ENCODE assay signal across 10 cellular contexts in the genomic region with DNA sequence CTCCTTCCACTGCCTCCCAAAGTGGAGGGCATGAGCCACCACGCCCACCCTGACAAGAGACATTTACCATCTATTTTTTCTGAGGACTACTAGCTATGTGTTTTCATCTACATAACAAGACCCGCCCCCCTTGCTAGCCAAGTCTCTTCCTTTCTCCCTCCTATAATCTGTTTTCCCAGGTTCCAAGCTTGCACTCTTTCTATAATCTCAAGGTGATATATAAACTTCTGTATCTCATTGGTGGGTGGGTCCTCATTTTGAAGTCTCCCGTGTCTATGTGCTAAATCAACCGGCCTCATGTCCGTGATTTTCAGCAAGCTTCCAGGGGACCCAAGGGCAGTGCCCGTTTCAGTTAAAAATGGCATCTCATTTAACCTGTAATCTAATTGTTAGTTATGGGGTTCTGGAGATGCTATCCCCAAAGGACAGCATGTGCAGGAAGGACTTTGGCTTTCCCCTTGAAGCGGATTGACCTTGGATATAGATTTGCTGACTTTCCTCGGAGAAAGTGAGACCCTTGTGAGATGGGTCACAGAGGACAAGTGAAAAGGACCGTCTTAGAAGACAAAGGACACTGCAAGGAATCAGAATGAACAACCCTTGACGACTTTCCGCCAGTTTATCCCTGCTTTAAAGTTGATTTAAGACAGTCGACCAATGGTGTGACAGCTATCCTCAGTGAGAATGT. TPM values are rescaled to one million over a fixed set of nuclear protein-coding genes. Genes with fewer than 3 reads are reported as not detected.
DNase-seq lines count a peak whose midpoint lies in the region; ATAC-seq, FAIRE-seq and TF ChIP-seq lines count a peak whose summit lies in the region.
"Had no signal": no experiment of that assay in that cellular context is flagged by ENCODE, and none has a peak within 500 bp of the region (broad histone marks: within the 10 kb centered on the region; RNA-seq: fewer than 3 reads in every experiment).

No MANE protein-coding gene starts in this region.

- ATAC-seq in HG02870 (IDR thresholded peaks at IDR 0.05; ENCODE audit: unreplicated experiment): no peak

- H3K4ac ChIP-seq in neuronal stem cell (ENCODE audit: low read length): no peak overlapping the region

- H2BK15ac ChIP-seq in neuronal stem cell (ENCODE audit: low read length): no peak overlapping the region

- H3K27me3 ChIP-seq in mammary epithelial cell (ENCODE audit: insufficient read depth, low read length) (no peaks in the 10 kb centered on the region), neuronal stem cell (ENCODE audit: control insufficient read depth in 3 of 3, insufficient read depth in 3 of 3, low read depth in 1 of 3, low read length in 3 of 3) (no peaks in the 10 kb centered on the region)

- H3K4me3 ChIP-seq in NB4 (ENCODE audit: low read depth, low read length) (peak overlapping the region; percentile 65), mammary epithelial cell (replicated peaks in 1 of 3; ENCODE audit: insufficient read depth in 1 of 3, low read depth in 2 of 3, low read length in 3 of 3) (peak overlapping the region; percentile 27 to 48 (median 46)), neuronal stem cell (ENCODE audit: low read length in 2 of 2) (peak overlapping the region; percentile 60 to 81)

- H3K18ac ChIP-seq in neuronal stem cell (ENCODE audit: low read length): no peak overlapping the region

- FAIRE-seq in GM12891 (lab: Jason Lieb, UNC): no peak

- H2BK12ac ChIP-seq in neuronal stem cell (ENCODE audit: low read length): no peak overlapping the region

- H2BK5ac ChIP-seq in neuronal stem cell (ENCODE audit: low read length): no peak overlapping the region

- H3K79me2 ChIP-seq in mammary epithelial cell (ENCODE audit: insufficient read depth, low read length): peaks cover 3% of the 10 kb centered on the region

- TF ChIP-seq CTCF in NB4 (IDR thresholded peaks at IDR 0.05; ENCODE audit: low read depth, low read length) (no peak), mammary epithelial cell (conservative IDR thresholded peaks at IDR 0.05 in 1 of 2, IDR thresholded peaks at IDR 0.05 in 1 of 2; ENCODE audit: extremely low read depth in 1 of 2, insufficient read depth in 1 of 2, low read depth in 1 of 2, low read length in 2 of 2) (no peak)

- H3K79me1 ChIP-seq in neuronal stem cell (ENCODE audit: low read depth, low read length): peaks cover 2% of the 10 kb centered on the region

- H3K36me3 ChIP-seq in mammary epithelial cell (ENCODE audit: insufficient read depth, low read length): no peaks in the 10 kb centered on the region
- H3K36me3 ChIP-seq in neuronal stem cell (replicated peaks in 1 of 2; ENCODE audit: control insufficient read depth in 2 of 2, insufficient read depth in 2 of 2, low read length in 2 of 2): no peaks in the 10 kb centered on the region

- no peak overlapping the region for H2AK5ac ChIP-seq in neuronal stem cell (ENCODE audit: low read depth, low read length)

- H3K23ac ChIP-seq in neuronal stem cell (ENCODE audit: low read depth, low read length, poor library complexity): peak overlapping the region; percentile 100

- no peak overlapping the region for H3K14ac ChIP-seq in neuronal stem cell (ENCODE audit: low read length)

- WGBS in mammary epithelial cell (ENCODE audit: low coverage, missing lambda C conversion rate): 25% methylated on average over 12 of the region's 12 CpGs
- whole genome bisulfite sequencing in neuronal stem cell (ENCODE audit: extremely low coverage in 2 of 2, insufficient read length in 2 of 2, insufficient replicate concordance in 1 of 2), 2 donors: no CpG with 5 or more reads among the region's 12 CpGs

- dilution Hi-C loops in mammary epithelial cell (cut with HindIII; ENCODE audit: low sequenced_read_pairs): loop anchor here (5.0 to 25.0 kb wide), 2 partner anchors 67 to 752 kb away; a partner anchor contains a TSS

- H3K9me3 ChIP-seq in mammary epithelial cell (replicated peaks; ENCODE audit: insufficient read depth, low read length): no peaks in the 10 kb centered on the region
- no peaks in the 10 kb centered on the region for H3K9me3 ChIP-seq in neuronal stem cell (replicated peaks in 1 of 2; ENCODE audit: control insufficient read depth in 2 of 2, insufficient read depth in 1 of 2, low read depth in 1 of 2, low read length in 2 of 2)

- no peak for DNase-seq in GM12891 (ENCODE audit: insufficient read length, low spot score)
- DNase-seq in NB4 (ENCODE audit: low read depth): peak; percentile 70
- DNase-seq in mammary epithelial cell: peak; percentile 8
- DNase-seq in neuronal stem cell (ENCODE audit: low spot score): no peak
- DNase-seq in activated gamma-delta T cell treated with Interleukin-2 at 50 U/mL for 16 hours: no peak
- DNase-seq in OCI-M2 (lab: John Stamatoyannopoulos, UW; ENCODE audit: unreplicated experiment): no peak
- no peak for DNase-seq in ureter (ENCODE audit: low spot score)

- in situ Hi-C loops in mammary epithelial cell (cut with MboI; ENCODE audit: low sequenced_read_pairs in 2 of 2): loop anchor here (5.0 to 25.0 kb wide), 4 partner anchors 72 to 727 kb away; a partner anchor contains a TSS

- H3K9ac ChIP-seq in mammary epithelial cell (ENCODE audit: insufficient read depth, low read length) (no peak overlapping the region), neuronal stem cell (ENCODE audit: low read depth, low read length, poor library complexity) (no peak overlapping the region)

- no peak overlapping the region for H4K8ac ChIP-seq in neuronal stem cell (ENCODE audit: low read depth, low read length)

- intact Hi-C loops in mammary epithelial cell (cut with micrococcal nuclease): loop anchor here (1.0 to 5.0 kb wide), 2 partner anchors 16 to 742 kb away; a partner anchor contains a TSS

- peak overlapping the region; percentile 65 for H2AFZ ChIP-seq in mammary epithelial cell (ENCODE audit: low read depth, low read length)
- peak overlapping the region; percentile 55 for H2AFZ ChIP-seq in neuronal stem cell (ENCODE audit: low read length)

- no peak overlapping the region for H4K91ac ChIP-seq in neuronal stem cell (ENCODE audit: low read depth, low read length, poor library complexity)

- H3K4me2 ChIP-seq in mammary epithelial cell (ENCODE audit: insufficient read depth, low read depth, low read length): peak overlapping the region; percentile 81
- peak overlapping the region; percentile 83 for H3K4me2 ChIP-seq in neuronal stem cell (ENCODE audit: insufficient read depth, low read length, poor library complexity, severe bottlenecking)

- H3K27ac ChIP-seq in mammary epithelial cell (ENCODE audit: insufficient read depth, low read depth, low read length): no peak overlapping the region
- H3K27ac ChIP-seq in neuronal stem cell (replicated peaks; ENCODE audit: low read length): peak overlapping the region; percentile 77

- H4K20me1 ChIP-seq in mammary epithelial cell (ENCODE audit: insufficient read depth, low read length): no peaks in the 10 kb centered on the region

- H3K4me1 ChIP-seq in mammary epithelial cell (ENCODE audit: insufficient read depth, low read length) (peaks cover 11% of the 10 kb centered on the region), neuronal stem cell (ENCODE audit: control insufficient read depth in 2 of 2, insufficient read depth in 1 of 2, low read depth in 1 of 2, low read length in 2 of 2) (peaks cover 4 to 6% of the 10 kb centered on the region in 2 donors)

- CTCF ChIA-PET in mammary epithelial cell (lab: Charles Lee; ENCODE audit: low non-redundant PET): no interaction called here

- no TSS peak for BruUV-seq in mammary epithelial cell (replicated peaks; lab: Mats Ljungman, UMichigan)

- no peak overlapping the region for H2BK120ac ChIP-seq in neuronal stem cell (ENCODE audit: low read depth, low read length)

- no peak for TF ChIP-seq POLR2A in GM12891 (IDR thresholded peaks at IDR 0.05; ENCODE audit: low read depth, low read length)
- TF ChIP-seq POLR2A in NB4 (IDR thresholded peaks at IDR 0.05; ENCODE audit: extremely low read depth, insufficient read length): no peak

TF ChIP-seq in GM12891, 5 proteins besides CTCF, POLR2A, EP300 and RAD21:
- TF ChIP-seq POU2F2 (IDR thresholded peaks at IDR 0.05; ENCODE audit: low read depth, low read length) (0 out of 2 replicates have a peak, but pooled peaks have one; percentile 16), TAF1 (IDR thresholded peaks at IDR 0.05; ENCODE audit: low read depth, low read length) (no peak)

RNA-seq across cellular contexts. Expression of a gene that starts 22.4 kb away (rescaled TPM):
- polyA plus RNA-seq in GM12891 (2012; ENCODE audit: low read depth, missing spikeins): not detected
- not detected for total RNA-seq in mammary epithelial cell
- not detected for polyA plus RNA-seq in mammary epithelial cell
- not detected for polyA minus RNA-seq in mammary epithelial cell
- polyA plus RNA-seq in neuronal stem cell (2013, experiment 1 of 2): not detected
- polyA plus RNA-seq in neuronal stem cell (2013, experiment 2 of 2): not detected
- not detected for total RNA-seq in ureter
- total RNA-seq: mononuclear cell, urinary bladder had no signal
- polyA plus RNA-seq: urinary bladder had no signal

Comparison
In these comparisons a context has a peak if more than half of its experiments do, and no peak if none do; other contexts are left out.
1. DNase-seq: peak in NB4 (single experiment) and mammary epithelial cell (single experiment); none in GM12891 (single experiment), neuronal stem cell (single experiment), activated gamma-delta T cell treated with Interleukin-2 at 50 U/mL for 16 hours (single experiment), OCI-M2 (single experiment) and ureter (single experiment).
2. Peak in every context shown above with its lines, with median percentiles within 50 percentile points of each other: H3K4me3 ChIP-seq.